In genomic region chr9:131700076-131700475, GRCh38 we compare ENCODE assay signal across 1 cellular context.
TF ChIP-seq lines count a peak whose summit lies in the region.

No MANE protein-coding gene starts in this region.

TF ChIP-seq in GM23338, 12 proteins besides CTCF, POLR2A, EP300 and RAD21 (continued from another document):
- no peak for TF ChIP-seq ZNF462 (CRISPR knock-in tag; IDR thresholded peaks at IDR 0.05)
- no peak for TF ChIP-seq ZNF114 (CRISPR knock-in tag; IDR thresholded peaks at IDR 0.05)
- no peak for TF ChIP-seq ZNF331 (CRISPR knock-in tag; IDR thresholded peaks at IDR 0.05; ENCODE audit: low read depth)
- TF ChIP-seq EZH2 (IDR thresholded peaks at IDR 0.05; ENCODE audit: low read depth, unreplicated experiment), result no peak
- no peak for TF ChIP-seq REST (IDR thresholded peaks at IDR 0.05; ENCODE audit: unreplicated experiment)
- no peak for TF ChIP-seq STAT1 (IDR thresholded peaks at IDR 0.05; ENCODE audit: unreplicated experiment)
- TF ChIP-seq NANOG (IDR thresholded peaks at IDR 0.05; ENCODE audit: borderline replicate concordance), result no peak
- no peak for TF ChIP-seq CREB1 (CRISPR knock-in tag; IDR thresholded peaks at IDR 0.05; ENCODE audit: low read depth)
- TF ChIP-seq EZH2phosphoT487 (IDR thresholded peaks at IDR 0.05; ENCODE audit: unreplicated experiment), result no peak
- TF ChIP-seq POLR2AphosphoS5 (IDR thresholded peaks at IDR 0.05; ENCODE audit: low read depth), result no peak
- TF ChIP-seq ETS1 (IDR thresholded peaks at IDR 0.05), result no peak
